Comparison of ENCODE assay signal across 1 cellular context in the genomic region with DNA sequence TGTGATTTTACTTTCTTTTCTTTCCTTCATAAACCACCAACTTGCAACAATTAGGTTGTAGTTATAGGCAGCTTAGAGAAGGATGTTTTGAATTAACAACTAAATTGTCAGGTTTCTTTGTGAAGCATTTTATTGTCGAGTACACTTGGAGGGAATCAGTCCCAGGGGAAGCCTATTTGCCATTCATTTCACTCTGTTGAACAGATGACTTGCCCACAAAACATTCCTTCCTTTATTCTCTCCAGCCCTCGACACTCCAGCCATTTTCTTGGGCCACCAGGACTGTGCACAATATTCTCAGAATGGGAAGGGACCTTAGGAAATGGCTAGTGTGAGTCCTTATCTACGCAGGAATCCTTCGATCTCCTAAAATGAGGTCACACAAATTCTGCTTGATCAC.
TF ChIP-seq lines count a peak whose summit lies in the region.

No MANE protein-coding gene starts in this region.

TF ChIP-seq in IMR-90, 13 proteins besides CTCF, POLR2A, EP300 and RAD21:
- TF ChIP-seq MAFK (IDR thresholded peaks at IDR 0.05; ENCODE audit: low read depth, low read length) (no peak), MAZ (IDR thresholded peaks at IDR 0.05; ENCODE audit: borderline replicate concordance, low read depth, low read length) (no peak), MXI1 (IDR thresholded peaks at IDR 0.05; ENCODE audit: borderline replicate concordance, low read depth, low read length) (no peak), RFX5 (IDR thresholded peaks at IDR 0.05; ENCODE audit: low read depth, low read length) (no peak), SMC3 (IDR thresholded peaks at IDR 0.05; ENCODE audit: low read depth, low read length) (no peak), FOS (IDR thresholded peaks at IDR 0.05; ENCODE audit: low read depth, low read length) (no peak), CEBPB (IDR thresholded peaks at IDR 0.05; ENCODE audit: low read depth, low read length) (no peak), CHD1 (IDR thresholded peaks at IDR 0.05; ENCODE audit: low read depth, low read length) (no peak), NFE2L2 (IDR thresholded peaks at IDR 0.05; ENCODE audit: low read depth, low read length) (no peak), BHLHE40 (IDR thresholded peaks at IDR 0.05; ENCODE audit: low read depth, low read length) (no peak)
- TF ChIP-seq, protein P1, sequence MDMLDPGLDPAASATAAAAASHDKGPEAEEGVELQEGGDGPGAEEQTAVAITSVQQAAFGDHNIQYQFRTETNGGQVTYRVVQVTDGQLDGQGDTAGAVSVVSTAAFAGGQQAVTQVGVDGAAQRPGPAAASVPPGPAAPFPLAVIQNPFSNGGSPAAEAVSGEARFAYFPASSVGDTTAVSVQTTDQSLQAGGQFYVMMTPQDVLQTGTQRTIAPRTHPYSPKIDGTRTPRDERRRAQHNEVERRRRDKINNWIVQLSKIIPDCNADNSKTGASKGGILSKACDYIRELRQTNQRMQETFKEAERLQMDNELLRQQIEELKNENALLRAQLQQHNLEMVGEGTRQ (IDR thresholded peaks at IDR 0.05; ENCODE audit: low read depth, low read length): no peak
